In genomic region chr6:126030045-126030444, GRCh38 we compare ENCODE assay signal across 19 cellular contexts. TPM values are rescaled to one million over a fixed set of nuclear protein-coding genes. Genes with fewer than 3 reads are reported as not detected.
DNase-seq lines count a peak whose midpoint lies in the region; ATAC-seq, FAIRE-seq and TF ChIP-seq lines count a peak whose summit lies in the region.
"Had no signal": no experiment of that assay in that cellular context is flagged by ENCODE, and none has a peak within 500 bp of the region (broad histone marks: within the 10 kb centered on the region; RNA-seq: fewer than 3 reads in every experiment).

No MANE protein-coding gene starts in this region.

- no peak overlapping the region for H3K9ac ChIP-seq in fibroblast of lung (ENCODE audit: insufficient read depth, low read length)

- no peaks in the 10 kb centered on the region for H3K27me3 ChIP-seq in fibroblast of lung (ENCODE audit: control insufficient read depth, insufficient read depth, low read length)

- no peak overlapping the region for H3K4me2 ChIP-seq in fibroblast of lung (ENCODE audit: extremely low read depth, insufficient read depth, low read length)

- in situ Hi-C loops in GM13977 (cut with MboI; ENCODE audit: low pct_unique_long_range_greater_than_20kb, low sequenced_read_pairs, unreplicated experiment), result no loop called here

- intact Hi-C loops in left ventricle myocardium superior (cut with micrococcal nuclease), result no loop called here

- no peaks in the 10 kb centered on the region for H3K4me1 ChIP-seq in fibroblast of lung (ENCODE audit: control insufficient read depth, extremely low read depth, insufficient read depth, low read length)

- no peak for TF ChIP-seq CTCF in fibroblast of lung (conservative IDR thresholded peaks at IDR 0.05 in 1 of 2, IDR thresholded peaks at IDR 0.05 in 1 of 2; ENCODE audit: low read depth in 1 of 2, low read length in 2 of 2)
- no peak for TF ChIP-seq CTCF in GM13977 (IDR thresholded peaks at IDR 0.05; ENCODE audit: extremely low read depth, insufficient read depth, missing control alignments)

- no peaks in the 10 kb centered on the region for H4K20me1 ChIP-seq in fibroblast of lung (ENCODE audit: control insufficient read depth, extremely low read depth, insufficient read depth, low read length)

- DNase-seq in HTR-8/SVneo (ENCODE audit: insufficient read length, low spot score) (no peak), NCI-H146 treated with DMSO at 0.1 percent for 48 hours (lab: John Stamatoyannopoulos, UW; ENCODE audit: unreplicated experiment) (peak; percentile 75), fibroblast of lung (ENCODE audit: low read depth in 2 of 2) (peak; percentile 49 to 80), left ventricle myocardium superior (no peak), NCI-H1105 treated with DMSO at 0.1 percent for 48 hours (lab: John Stamatoyannopoulos, UW) (no peak), GM13977 (ENCODE audit: low spot score) (no peak)
- DNase-seq: ACHN, Caco-2, DMS153, EL, HFFc6, MV-4-11, NCI-H1417 treated with DMSO at 0.1 percent for 48 hours, NCI-H2029 treated with DMSO at 0.1 percent for 48 hours, NCI-H82, SHP77 had no signal

- FAIRE-seq in HTR-8/SVneo (lab: Jason Lieb, UNC), result peak; percentile 28
- FAIRE-seq: H54 had no signal

- H3K79me2 ChIP-seq in fibroblast of lung (ENCODE audit: control insufficient read depth, insufficient read depth, low read length), result no peaks in the 10 kb centered on the region

- no peaks in the 10 kb centered on the region for H3K9me3 ChIP-seq in fibroblast of lung (ENCODE audit: control insufficient read depth, insufficient read depth, low read depth, low read length)
- H3K9me3 ChIP-seq: Caco-2 had no signal

- H2AFZ ChIP-seq in fibroblast of lung (ENCODE audit: low read length), result no peak overlapping the region

- H3K36me3 ChIP-seq in fibroblast of lung (ENCODE audit: control insufficient read depth, insufficient read depth, low read length), result no peaks in the 10 kb centered on the region

- ATAC-seq in left ventricle myocardium superior (peak; percentile 81), GM19452 (IDR thresholded peaks at IDR 0.05; ENCODE audit: unreplicated experiment) (no peak)
- ATAC-seq: Panc1 had no signal

- no peak overlapping the region for H3K27ac ChIP-seq in fibroblast of lung (ENCODE audit: insufficient read depth, low read length)

- H3K4me3 ChIP-seq in fibroblast of lung (replicated peaks in 1 of 4; ENCODE audit: control extremely low read depth in 1 of 4, insufficient read depth in 1 of 4, low read depth in 3 of 4, low read length in 4 of 4), result no peak overlapping the region

RNA-seq across cellular contexts. Expression of gene TRMT11, which starts 43.7 kb away (rescaled TPM):
- 18.5 and 22.1 TPM in 2 replicates for total RNA-seq in fibroblast of lung
- 19.5 and 23.5 TPM in 2 replicates for polyA plus RNA-seq in fibroblast of lung
- polyA plus RNA-seq in fibroblast of lung (2012), result 9.3 and 12.9 TPM in 2 replicates
- polyA minus RNA-seq in fibroblast of lung (ENCODE audit: low replicate concordance), result 0.33 TPM in 1 of 2 replicates, not detected in the other
- 8.3 TPM for total RNA-seq in left ventricle myocardium superior

Comparison
In these comparisons a context has a peak if more than half of its experiments do, and no peak if none do; other contexts are left out.
1. DNase-seq: peak in NCI-H146 treated with DMSO at 0.1 percent for 48 hours (single experiment) and fibroblast of lung (2 of 2); none in HTR-8/SVneo (single experiment), left ventricle myocardium superior (single experiment), NCI-H1105 treated with DMSO at 0.1 percent for 48 hours (single experiment) and GM13977 (single experiment).